17 cellular contexts compared by ENCODE assay signal in the genomic region with DNA sequence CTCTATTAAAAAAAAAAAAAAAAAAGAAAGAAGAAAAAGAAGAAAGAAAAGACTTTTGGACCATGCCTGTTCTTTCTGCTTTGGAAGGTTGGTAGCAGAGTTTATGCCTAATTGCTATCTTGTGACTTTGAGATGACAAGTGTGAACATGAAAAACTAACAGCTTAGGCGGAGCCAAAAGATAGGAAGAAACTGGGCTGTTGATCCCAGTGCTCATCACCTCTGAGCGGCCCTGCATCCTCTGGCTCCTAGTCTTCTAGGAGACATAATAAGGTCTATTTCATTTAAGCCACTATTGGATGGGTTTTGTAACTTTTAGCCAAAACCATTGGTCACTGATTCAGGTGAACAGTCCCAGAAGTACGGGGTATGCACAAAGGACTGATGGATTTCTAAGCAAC. TPM values are rescaled to one million over a fixed set of nuclear protein-coding genes. Genes with fewer than 3 reads are reported as not detected.
DNase-seq lines count a peak whose midpoint lies in the region; ATAC-seq and TF ChIP-seq lines count a peak whose summit lies in the region.
"Had no signal": no experiment of that assay in that cellular context is flagged by ENCODE, and none has a peak within 500 bp of the region (broad histone marks: within the 10 kb centered on the region; RNA-seq: fewer than 3 reads in every experiment).

No MANE protein-coding gene starts in this region.

- TF ChIP-seq POLR2A in ovary (IDR thresholded peaks at IDR 0.05): no peak

- 89 to 94% (median 91%) methylated on average over 3 of the region's 3 CpGs for WGBS in ovary, 3 donors

- CTCF ChIA-PET in Panc1 (lab: Charles Lee): no interaction called here

- H3K4me3 ChIP-seq in right atrium auricular region (no peak overlapping the region), left ventricle myocardium inferior (no peak overlapping the region), Panc1 (ENCODE audit: low read depth in 2 of 2, low read length in 2 of 2) (no peak overlapping the region), ovary (no peak overlapping the region)

- H3K9me3 ChIP-seq in right atrium auricular region: peaks cover 0 to 3% of the 10 kb centered on the region in 2 donors
- no peaks in the 10 kb centered on the region for H3K9me3 ChIP-seq in left ventricle myocardium inferior (replicated peaks)
- H3K9me3 ChIP-seq in Panc1 (ENCODE audit: control insufficient read depth, insufficient read depth, low read depth, low read length): no peaks in the 10 kb centered on the region
- H3K9me3 ChIP-seq in ovary: peaks cover 0 to 3% of the 10 kb centered on the region in 2 donors
- H3K9me3 ChIP-seq: BE2C had no signal

- ATAC-seq in Panc1: no peak
- ATAC-seq in foreskin keratinocyte: no peak
- ATAC-seq in GM21528 (IDR thresholded peaks at IDR 0.05; ENCODE audit: low FRiP score, unreplicated experiment): no peak
- ATAC-seq in GM19397 (IDR thresholded peaks at IDR 0.05; ENCODE audit: unreplicated experiment): no peak

- peaks cover 0 to 15% of the 10 kb centered on the region in 2 donors for H3K4me1 ChIP-seq in right atrium auricular region
- H3K4me1 ChIP-seq in left ventricle myocardium inferior: no peaks in the 10 kb centered on the region
- H3K4me1 ChIP-seq in Panc1 (ENCODE audit: control insufficient read depth, insufficient read depth, low read length): peaks cover 15% of the 10 kb centered on the region
- peaks cover 16% of the 10 kb centered on the region for H3K4me1 ChIP-seq in foreskin keratinocyte
- H3K4me1 ChIP-seq in ovary (ENCODE audit: insufficient read depth): no peaks in the 10 kb centered on the region
- H3K4me1 ChIP-seq: BE2C had no signal

- H3K36me3 ChIP-seq in right atrium auricular region (no peaks in the 10 kb centered on the region), left ventricle myocardium inferior (no peaks in the 10 kb centered on the region), Panc1 (ENCODE audit: control insufficient read depth, insufficient read depth, low read length) (no peaks in the 10 kb centered on the region), ovary (no peaks in the 10 kb centered on the region)
- H3K36me3 ChIP-seq: BE2C had no signal

- H3K27me3 ChIP-seq in right atrium auricular region (no peaks in the 10 kb centered on the region), left ventricle myocardium inferior (ENCODE audit: low read depth) (peaks cover 46% of the 10 kb centered on the region), Panc1 (ENCODE audit: control insufficient read depth, insufficient read depth, low read length) (no peaks in the 10 kb centered on the region), foreskin keratinocyte (no peaks in the 10 kb centered on the region), ovary (no peaks in the 10 kb centered on the region)

- in situ Hi-C loops in Panc1 (cut with HindIII; ENCODE audit: low pct_unique_long_range_greater_than_20kb, low sequenced_read_pairs): no loop called here

- no peak for TF ChIP-seq EP300 in ovary (IDR thresholded peaks at IDR 0.05)

- DNase-seq in right atrium auricular region (ENCODE audit: low spot score) (no peak), left ventricle myocardium inferior (no peak), Panc1 (ENCODE audit: low read depth, low spot score) (no peak), foreskin keratinocyte (no peak), ovary (no peak)
- DNase-seq: BE2C, DMS53, GDM1, Karpas-422, NCI-H1417, NCI-H1694 treated with DMSO at 0.1 percent for 48 hours, NCI-H446 treated with DMSO at 0.1 percent for 48 hours, NCI-H526 treated with DMSO at 0.1 percent for 48 hours, OCI-M1, SW 1271 had no signal

- H3K27ac ChIP-seq in right atrium auricular region: peak overlapping the region; percentile 69 to 86
- no peak overlapping the region for H3K27ac ChIP-seq in left ventricle myocardium inferior (replicated peaks)
- peak overlapping the region; percentile 77 for H3K27ac ChIP-seq in Panc1 (ENCODE audit: low read length)
- peak overlapping the region; percentile 65 for H3K27ac ChIP-seq in foreskin keratinocyte
- H3K27ac ChIP-seq in ovary: no peak overlapping the region

- POLR2A ChIA-PET in Panc1 (lab: Charles Lee): no interaction called here

- no TSS peak for BruUV-seq in Panc1 (replicated peaks; lab: Mats Ljungman, UMichigan)

- TF ChIP-seq CTCF in right atrium auricular region (IDR thresholded peaks at IDR 0.05) (no peak), left ventricle myocardium inferior (IDR thresholded peaks at IDR 0.05; ENCODE audit: borderline replicate concordance) (no peak), Panc1 (IDR thresholded peaks at IDR 0.05) (no peak), foreskin keratinocyte (conservative IDR thresholded peaks at IDR 0.05) (no peak), ovary (IDR thresholded peaks at IDR 0.05) (no peak)

- intact Hi-C loops in left ventricle myocardium inferior (cut with micrococcal nuclease) (no loop called here), Panc1 (cut with micrococcal nuclease; ENCODE audit: unreplicated experiment) (no loop called here), ovary (cut with DNase I) (no loop called here)

RNA-seq across cellular contexts. Expression of a gene that starts 34.4 kb away (rescaled TPM):
- total RNA-seq in right atrium auricular region: 100 to 1,000 TPM; 141 to 153 TPM
- total RNA-seq in left ventricle myocardium inferior: 81.1 TPM
- 71.8 TPM for total RNA-seq in Panc1 (2021; ENCODE audit: unreplicated experiment)
- polyA plus RNA-seq in Panc1 (2012; ENCODE audit: insufficient read length): 73.0 TPM
- 108 and 128 TPM in 2 replicates for total RNA-seq in foreskin keratinocyte
- 102 and 110 TPM in 2 replicates for polyA plus RNA-seq in foreskin keratinocyte
- 100 to 1,000 TPM in 4 of 7 donors, 10 to 100 TPM in 3; 93.5 to 211 (median 106) TPM for total RNA-seq in ovary
- polyA plus RNA-seq in ovary: 100 to 1,000 TPM; 139 to 159 TPM

RNA-seq across cellular contexts. Expression of a gene that starts 47.9 kb away (rescaled TPM):
- 1 to 10 TPM; 2.6 to 8.2 TPM for total RNA-seq in right atrium auricular region
- total RNA-seq in left ventricle myocardium inferior: 0.80 TPM
- 18.0 TPM for total RNA-seq in Panc1 (2021; ENCODE audit: unreplicated experiment)
- 18.0 TPM for polyA plus RNA-seq in Panc1 (2012; ENCODE audit: insufficient read length)
- 2.8 and 3.4 TPM in 2 replicates for total RNA-seq in foreskin keratinocyte
- polyA plus RNA-seq in foreskin keratinocyte: 2.0 and 2.6 TPM in 2 replicates
- 10 to 100 TPM; 13.4 to 28.5 (median 25.6) TPM for total RNA-seq in ovary
- 10 to 100 TPM in 1 of 2 donors, 1 to 10 TPM in 1; 1.7 to 10.4 TPM for polyA plus RNA-seq in ovary

RNA-seq across cellular contexts. Expression of a gene that starts 57.9 kb away (rescaled TPM):
- total RNA-seq in right atrium auricular region: 1 to 10 TPM; 2.9 to 4.0 TPM
- 3.5 TPM for total RNA-seq in left ventricle myocardium inferior
- 9.0 TPM for total RNA-seq in Panc1 (2021; ENCODE audit: unreplicated experiment)
- 5.0 TPM for polyA plus RNA-seq in Panc1 (2012; ENCODE audit: insufficient read length)
- total RNA-seq in foreskin keratinocyte: 7.2 and 8.7 TPM in 2 replicates
- 2.9 and 3.0 TPM in 2 replicates for polyA plus RNA-seq in foreskin keratinocyte
- 10 to 100 TPM in 5 of 7 donors, 1 to 10 TPM in 2; 6.4 to 39.6 (median 16.0) TPM for total RNA-seq in ovary
- 10 to 100 TPM in 1 of 2 donors, 1 to 10 TPM in 1; 8.2 to 22.5 TPM for polyA plus RNA-seq in ovary

Comparison
In these comparisons a context has a peak if more than half of its experiments do, and no peak if none do; other contexts are left out.
1. H3K27ac ChIP-seq: peak in right atrium auricular region (2 of 2), Panc1 (single experiment) and foreskin keratinocyte (single experiment); none in left ventricle myocardium inferior (single experiment) and ovary (0 of 2).